ENCODE assay signal across 8 cellular contexts in genomic region chr10:73590881-73591577, GRCh38. TPM values are rescaled to one million over a fixed set of nuclear protein-coding genes. Genes with fewer than 3 reads are reported as not detected.
A peak's percentile ranks its signal among the peaks of the same experiment; 100 is the strongest.
DNase-seq lines count a peak whose midpoint lies in the region; ATAC-seq and TF ChIP-seq lines count a peak whose summit lies in the region.

Gene USP54 (minus strand): TSS chr10:73591342. CDS start chr10:73575658, 15,684 bp downstream.

- no peaks in the 10 kb centered on the region for H3K27me3 ChIP-seq in CD8-positive, alpha-beta memory T cell (ENCODE audit: insufficient read depth, low read length, poor library complexity, severe bottlenecking)
- H3K27me3 ChIP-seq in ascending aorta = no peaks in the 10 kb centered on the region
- no peaks in the 10 kb centered on the region for H3K27me3 ChIP-seq in right atrium auricular region

- POLR2A ChIA-PET in CD8-positive, alpha-beta memory T cell (lab: Charles Lee) = interaction anchor here (0.6 kb wide), 1 partner anchor 15 kb away, joined by 3 read pairs; no protein-coding TSS in a partner anchor

- peaks cover 0 to 4% (median 0%) of the 10 kb centered on the region in 3 donors for H3K36me3 Mint-ChIP-seq in CD8-positive, alpha-beta memory T cell

- peaks cover 25% of the 10 kb centered on the region for H3K4me1 ChIP-seq in CD8-positive, alpha-beta memory T cell (ENCODE audit: insufficient read depth, low read length)
- H3K4me1 ChIP-seq in ascending aorta (peaks cover 2 to 13% of the 10 kb centered on the region in 2 donors), right atrium auricular region (peaks cover 0 to 31% of the 10 kb centered on the region in 2 donors)

- CTCF ChIA-PET in CD8-positive, alpha-beta memory T cell (lab: Charles Lee) = interaction anchor here (1.6 kb wide), 1 partner anchor 61 kb away, joined by 5 read pairs; no protein-coding TSS in a partner anchor

- peaks cover 0 to 1% (median 0%) of the 10 kb centered on the region in 5 donors for H3K9me3 Mint-ChIP-seq in CD8-positive, alpha-beta memory T cell

- ATAC-seq in HG02870 (IDR thresholded peaks at IDR 0.05; ENCODE audit: unreplicated experiment) = no peak
- no peak for ATAC-seq in GM18519 (IDR thresholded peaks at IDR 0.05; ENCODE audit: low FRiP score, unreplicated experiment)

- H3K9me3 ChIP-seq in CD8-positive, alpha-beta memory T cell (ENCODE audit: low read length) = no peaks in the 10 kb centered on the region
- H3K9me3 ChIP-seq in ascending aorta (no peaks in the 10 kb centered on the region), right atrium auricular region (no peaks in the 10 kb centered on the region)

- peak within 1 kb of the TSS; percentile 65 for H3K27ac ChIP-seq in CD8-positive, alpha-beta memory T cell (ENCODE audit: low read depth, low read length)
- peak within 1 kb of the TSS; percentile 21 to 41 for H3K27ac ChIP-seq in ascending aorta
- H3K27ac ChIP-seq in right atrium auricular region = peak within 1 kb of the TSS; percentile 65 to 80

- H3K36me3 ChIP-seq in CD8-positive, alpha-beta memory T cell (ENCODE audit: insufficient read depth, low read length) = no peaks in the 10 kb centered on the region
- H3K36me3 ChIP-seq in ascending aorta = no peaks in the 10 kb centered on the region
- no peaks in the 10 kb centered on the region for H3K36me3 ChIP-seq in right atrium auricular region

- peak in 2 of 5 donors; percentile 14 to 19 for DNase-seq in CD8-positive, alpha-beta memory T cell
- peak; percentile 58 for DNase-seq in Jurkat, Clone E6-1 (ENCODE audit: low read depth, low spot score)
- DNase-seq in ascending aorta (ENCODE audit: low spot score in 2 of 2) (no peak), right atrium auricular region (ENCODE audit: low spot score) (no peak), posterior vena cava (ENCODE audit: low spot score) (no peak)
- no peak for DNase-seq in activated effector memory CD4-positive, alpha-beta T cell treated with anti-CD3 and anti-CD28 coated beads, Interleukin-2, amount 50 U/mL, for 16 hours

- TF ChIP-seq CTCF in ascending aorta (IDR thresholded peaks at IDR 0.05) = no peak
- no peak for TF ChIP-seq CTCF in right atrium auricular region (IDR thresholded peaks at IDR 0.05)

- intact Hi-C loops in ascending aorta (cut with DNase I) (no loop called here), posterior vena cava (cut with DNase I) (no loop called here)

- H3K4me3 Mint-ChIP-seq in CD8-positive, alpha-beta memory T cell = peak within 1 kb of the TSS in 6 of 7 donors; percentile 20 to 74 (median 61)

- H3K27ac Mint-ChIP-seq in CD8-positive, alpha-beta memory T cell = peak within 1 kb of the TSS; percentile 2 to 94 (median 62)

- no peaks in the 10 kb centered on the region for H3K27me3 Mint-ChIP-seq in CD8-positive, alpha-beta memory T cell

- peak within 1 kb of the TSS; percentile 9 for H3K4me3 ChIP-seq in CD8-positive, alpha-beta memory T cell (ENCODE audit: low read length)
- H3K4me3 ChIP-seq in Jurkat, Clone E6-1 (ENCODE audit: low read length) = peak within 1 kb of the TSS; percentile 19; the same call in 1 of the 2 replicates
- H3K4me3 ChIP-seq in ascending aorta = peak within 1 kb of the TSS in 1 of 2 donors; percentile 3
- peak within 1 kb of the TSS in 1 of 2 donors; percentile 16 for H3K4me3 ChIP-seq in right atrium auricular region

- peaks cover 16 to 24% (median 21%) of the 10 kb centered on the region in 3 donors for H3K4me1 Mint-ChIP-seq in CD8-positive, alpha-beta memory T cell

RNA-seq across cellular contexts. Expression of gene USP54, which starts in this region (rescaled TPM):
- total RNA-seq in CD8-positive, alpha-beta memory T cell = 10 to 100 TPM; 10.5 to 11.9 TPM
- 1.5 TPM for polyA plus RNA-seq in CD8-positive, alpha-beta memory T cell
- 11.6 TPM for polyA plus RNA-seq in Jurkat, Clone E6-1 (2012; ENCODE audit: insufficient read depth, insufficient read length)
- total RNA-seq in ascending aorta (172 TPM), right atrium auricular region (10 to 100 TPM; 22.3 to 24.3 TPM), posterior vena cava (10 to 100 TPM; 53.9 to 58.3 TPM)
